ENCODE assay signal across 22 cellular contexts in genomic region chr6:150537481-150537880, GRCh38.
DNase-seq lines count a peak whose midpoint lies in the region; ATAC-seq and TF ChIP-seq lines count a peak whose summit lies in the region.
"Had no signal": no experiment of that assay in that cellular context is flagged by ENCODE, and none has a peak within 500 bp of the region (broad histone marks: within the 10 kb centered on the region; RNA-seq: fewer than 3 reads in every experiment).

No MANE protein-coding gene starts in this region.

- H3K36me3 ChIP-seq in hepatocyte (replicated peaks; ENCODE audit: insufficient read depth, low read depth), result no peaks in the 10 kb centered on the region
- H3K36me3 ChIP-seq: lower lobe of right lung, neutrophil had no signal

- H3K27ac ChIP-seq in adipose tissue (ENCODE audit: low read depth, low read length), result peak overlapping the region; percentile 6
- peak overlapping the region in 17 of 21 experiments; percentile 9 to 78 (median 48) for H3K27ac ChIP-seq in skin epidermis
- no peak overlapping the region for H3K27ac ChIP-seq in hepatocyte
- H3K27ac ChIP-seq: KMS-11, lower lobe of right lung, neutrophil had no signal

- no peaks in the 10 kb centered on the region for H3K9me2 ChIP-seq in hepatocyte (replicated peaks; ENCODE audit: insufficient read depth)

- no peak overlapping the region for H3K4me2 ChIP-seq in hepatocyte
- H3K4me2 ChIP-seq: KMS-11 had no signal

- no peak for TF ChIP-seq CTCF in hepatocyte (IDR thresholded peaks at IDR 0.05; ENCODE audit: poor library complexity)

- H4K20me1 ChIP-seq in hepatocyte (ENCODE audit: insufficient read depth, poor library complexity, severe bottlenecking), result no peaks in the 10 kb centered on the region

- H3K27me3 ChIP-seq in hepatocyte, result no peaks in the 10 kb centered on the region
- H3K27me3 ChIP-seq: neutrophil had no signal

- H3K4me1 ChIP-seq in hepatocyte (ENCODE audit: insufficient read depth), result no peaks in the 10 kb centered on the region

- H3K4me3 ChIP-seq in skin epidermis (no peak overlapping the region), hepatocyte (no peak overlapping the region)
- H3K4me3 ChIP-seq: lower lobe of right lung had no signal

- ATAC-seq in GM19328 (IDR thresholded peaks at IDR 0.05; ENCODE audit: unreplicated experiment), result no peak
- ATAC-seq: Panc1, T-cell had no signal

- 53 to 73% (median 59%) methylated on average over 4 of the region's 4 CpGs for WGBS in adipose tissue, 3 donors
- 92% methylated on average over 4 of the region's 4 CpGs for WGBS in hepatocyte (ENCODE audit: low lambda C conversion rate, missing lambda C conversion rate)

- peak; percentile 7 for DNase-seq in cerebellum (ENCODE audit: low spot score)
- peak; percentile 80 for DNase-seq in medulla oblongata (ENCODE audit: extremely low spot score)
- DNase-seq in hepatocyte (ENCODE audit: low spot score), result no peak
- no peak for DNase-seq in SK-N-DZ (ENCODE audit: low spot score)
- DNase-seq in ACHN, result no peak
- DNase-seq: activated CD4-positive, alpha-beta T cell treated with anti-CD3 and anti-CD28 coated beads, Interleukin-2, amount 50 U/mL, for 48 hours; activated CD8-positive, alpha-beta memory T cell treated with anti-CD3 and anti-CD28 coated beads, Interleukin-2, amount 50 U/mL, for 4 hours; activated naive CD4-positive, alpha-beta T cell treated with anti-CD3 and anti-CD28 coated beads, Interleukin-2, amount 50 U/mL, for 16 hours; AML-193; aorta; GF-D8; lower lobe of right lung; NCI-H146; NCI-H2171; NCI-H524 treated with DMSO at 0.1 percent for 48 hours; T-cell had no signal

- no peak overlapping the region for H2AFZ ChIP-seq in hepatocyte

- no peaks in the 10 kb centered on the region for H3K9me3 ChIP-seq in hepatocyte (ENCODE audit: low read depth)
- H3K9me3 ChIP-seq: lower lobe of right lung, neutrophil had no signal

- H3K79me2 ChIP-seq in hepatocyte, result no peaks in the 10 kb centered on the region

- in situ Hi-C loops in ACHN (cut with HindIII; ENCODE audit: low pct_ligation_motif_present, low pct_unique_long_range_greater_than_20kb, low sequenced_read_pairs), result no loop called here

Comparison
In these comparisons a context has a peak if more than half of its experiments do, and no peak if none do; other contexts are left out.
1. DNase-seq: peak in cerebellum (single experiment) and medulla oblongata (single experiment); none in hepatocyte (single experiment), SK-N-DZ (single experiment) and ACHN (single experiment).